Comparison of ENCODE assay signal across 39 cellular contexts in genomic region chr2:27093430-27094352, GRCh38. TPM values are rescaled to one million over a fixed set of nuclear protein-coding genes. Genes with fewer than 3 reads are reported as not detected.
DNase-seq lines count a peak whose midpoint lies in the region; ATAC-seq, FAIRE-seq and TF ChIP-seq lines count a peak whose summit lies in the region.
"Had no signal": no experiment of that assay in that cellular context is flagged by ENCODE, and none has a peak within 500 bp of the region (broad histone marks: within the 10 kb centered on the region; RNA-seq: fewer than 3 reads in every experiment).

No MANE protein-coding gene starts in this region.

- no peak for FAIRE-seq in kidney (lab: Jason Lieb, UNC)
- FAIRE-seq: endometrium had no signal

- H3K27ac ChIP-seq in kidney (ENCODE audit: low read depth in 2 of 2, low read length in 2 of 2), result peak overlapping the region; percentile 53 to 79
- H3K27ac ChIP-seq: brain microvascular endothelial cell, esophagus squamous epithelium, heart right ventricle, KMS-11, neutrophil, prostate gland, sigmoid colon, thyroid gland had no signal

- H3K9me3 Mint-ChIP-seq in neural crest cell, result no peaks in the 10 kb centered on the region
- H3K9me3 Mint-ChIP-seq: activated CD4-positive, alpha-beta memory T cell treated with anti-CD3 and anti-CD28 coated beads, Interleukin-2, amount 10 ng/mL, durations not matched to agents 7 days and 5 days; activated naive CD4-positive, alpha-beta T cell treated with anti-CD3 and anti-CD28 coated beads, Interleukin-2, amount 50 U/mL, for 72 hours; activated T-helper 1 cell treated with anti-CD3 and anti-CD28 coated beads, Interleukin-12 subunit alpha, Interleukin-12 subunit beta, Interleukin-2, Interleukin-4 antibody, amounts not matched to agents 30 ng/mL and 10 ng/mL and 1 ng/mL, durations not matched to agents 14 hours and 24 hours and 36 hours; CD14-positive monocyte; GM23338; HFFc6; T-helper 2 cell treated with Interferon-gamma antibody and Interleukin-4, amounts not matched to agents 5 μg/mL and 100 μg/mL, for 36 hours had no signal

- intact Hi-C loops in kidney (cut with DNase I), result loop anchor here (10.0 kb wide), 1 partner anchor 211 kb away; the partner anchor contains the start of gene UCN

- peak overlapping the region; percentile 71 for H3K27ac Mint-ChIP-seq in neural crest cell (ENCODE audit: unreplicated experiment)
- H3K27ac Mint-ChIP-seq: activated CD4-positive, alpha-beta memory T cell treated with anti-CD3 and anti-CD28 coated beads, Interleukin-2, amount 10 ng/mL, durations not matched to agents 7 days and 5 days; activated T-helper 1 cell treated with anti-CD3 and anti-CD28 coated beads, Interleukin-12 subunit alpha, Interleukin-12 subunit beta, Interleukin-2, Interleukin-4 antibody, amounts not matched to agents 30 ng/mL and 10 ng/mL and 1 ng/mL, durations not matched to agents 14 hours and 24 hours and 36 hours; GM23338; HFFc6; T-helper 2 cell treated with Interferon-gamma antibody and Interleukin-4, amounts not matched to agents 5 μg/mL and 100 μg/mL, for 36 hours had no signal

- H3K9me3 ChIP-seq in kidney (ENCODE audit: control insufficient read depth in 1 of 2, low read length in 2 of 2), result no peaks in the 10 kb centered on the region
- H3K9me3 ChIP-seq: esophagus squamous epithelium, heart right ventricle, neutrophil, prostate gland, sigmoid colon, thyroid gland had no signal

- no peak for TF ChIP-seq CTCF in kidney (IDR thresholded peaks at IDR 0.05; ENCODE audit: borderline replicate concordance, extremely low read depth, insufficient read depth)
- TF ChIP-seq CTCF in neural crest cell (conservative IDR thresholded peaks at IDR 0.05), result no peak

- no peaks in the 10 kb centered on the region for H3K36me3 Mint-ChIP-seq in neural crest cell (ENCODE audit: low read depth)
- H3K36me3 Mint-ChIP-seq: activated naive CD4-positive, alpha-beta T cell treated with anti-CD3 and anti-CD28 coated beads, Interleukin-2, amount 50 U/mL, for 72 hours had no signal

- no peak overlapping the region for H3K4me3 Mint-ChIP-seq in neural crest cell
- H3K4me3 Mint-ChIP-seq: activated CD4-positive, alpha-beta memory T cell treated with anti-CD3 and anti-CD28 coated beads, Interleukin-2, amount 10 ng/mL, durations not matched to agents 7 days and 5 days; activated T-helper 1 cell treated with anti-CD3 and anti-CD28 coated beads, Interleukin-12 subunit alpha, Interleukin-12 subunit beta, Interleukin-2, Interleukin-4 antibody, amounts not matched to agents 30 ng/mL and 10 ng/mL and 1 ng/mL, durations not matched to agents 14 hours and 24 hours and 36 hours; CD14-positive monocyte; GM23338; HFFc6; T-helper 2 cell treated with Interferon-gamma antibody and Interleukin-4, amounts not matched to agents 5 μg/mL and 100 μg/mL, for 36 hours had no signal

- peaks cover 11% of the 10 kb centered on the region for H3K4me1 Mint-ChIP-seq in neural crest cell

- peak; percentile 43 for DNase-seq in DMS53 (lab: John Stamatoyannopoulos, UW)
- DNase-seq in DMS53 treated with DMSO at 0.1 percent for 48 hours (lab: John Stamatoyannopoulos, UW; ENCODE audit: unreplicated experiment), result no peak
- DNase-seq in kidney, result peak; percentile 35
- DNase-seq in neural crest cell (ENCODE audit: low read depth, low spot score), result no peak
- no peak for DNase-seq in activated CD8-positive, alpha-beta memory T cell treated with anti-CD3 and anti-CD28 coated beads, Interleukin-2, amount 50 U/mL, for 4 hours
- DNase-seq in medulla oblongata (ENCODE audit: extremely low spot score), result no peak
- DNase-seq: 8988T; activated CD4-positive, alpha-beta memory T cell treated with anti-CD3 and anti-CD28 coated beads, Interleukin-2, amount 10 ng/mL, durations not matched to agents 7 days and 5 days; activated CD8-positive, alpha-beta memory T cell treated with anti-CD3 and anti-CD28 coated beads, Interleukin-2, amount 50 U/mL, for 48 hours; amygdala; brain microvascular endothelial cell; Calu3; cerebellar nuclear complex; esophagus squamous epithelium; foreskin melanocyte; heart right ventricle; mammary epithelial cell; MM.1S; NCI-H1417 treated with DMSO at 0.1 percent for 48 hours; NCI-H2081 treated with DMSO at 0.1 percent for 48 hours; NCI-H2227 treated with DMSO at 0.1 percent for 48 hours; NCI-H69; SHP77 treated with DMSO at 0.1 percent for 48 hours; sigmoid colon; stimulated activated CD4-positive, alpha-beta T cell treated with anti-CD3 and anti-CD28 coated beads, Interleukin-4, amount 100 ng/mL, for 1 hour had no signal

- peak overlapping the region in 1 of 2 donors; percentile 44 for H3K4me3 ChIP-seq in kidney (ENCODE audit: low read length in 2 of 2)
- H3K4me3 ChIP-seq: esophagus squamous epithelium, GM23338, heart right ventricle, prostate gland, sigmoid colon, thyroid gland had no signal

- no peak overlapping the region for H3K9ac ChIP-seq in kidney (ENCODE audit: low read length in 2 of 2)
- H3K9ac ChIP-seq: KMS-11 had no signal

- ATAC-seq in HG03025 (IDR thresholded peaks at IDR 0.05; ENCODE audit: low FRiP score, unreplicated experiment) (no peak), GM21423 (IDR thresholded peaks at IDR 0.05; ENCODE audit: unreplicated experiment) (no peak)
- ATAC-seq: activated naive CD4-positive, alpha-beta T cell treated with anti-CD3 and anti-CD28 coated beads, Interleukin-2, amount 50 U/mL, for 72 hours; GM23338; heart right ventricle had no signal

- H3K4me1 ChIP-seq in kidney (ENCODE audit: control insufficient read depth in 1 of 2, insufficient read depth in 1 of 2, low read depth in 1 of 2, low read length in 2 of 2), result peaks cover 12 to 28% of the 10 kb centered on the region in 2 donors

- H3K27me3 Mint-ChIP-seq in neural crest cell (ENCODE audit: low read depth), result no peaks in the 10 kb centered on the region
- H3K27me3 Mint-ChIP-seq: activated CD4-positive, alpha-beta memory T cell treated with anti-CD3 and anti-CD28 coated beads, Interleukin-2, amount 10 ng/mL, durations not matched to agents 7 days and 5 days had no signal

- H3K36me3 ChIP-seq in kidney (ENCODE audit: control insufficient read depth in 1 of 2, insufficient read depth in 2 of 2, low read length in 2 of 2), result peaks cover 0 to 2% of the 10 kb centered on the region in 2 donors
- H3K36me3 ChIP-seq: brain microvascular endothelial cell, esophagus squamous epithelium, heart right ventricle, neutrophil, prostate gland, sigmoid colon, thyroid gland had no signal

RNA-seq across cellular contexts. Expression of gene KHK, which starts 7.1 kb away (rescaled TPM):
- total RNA-seq in kidney (18.7 TPM), neural crest cell (10.0 and 10.6 TPM in 2 replicates)
- 538 TPM for polyA plus RNA-seq in kidney (ENCODE audit: insufficient read depth, low read depth, low replicate concordance)

RNA-seq across cellular contexts. Expression of gene EMILIN1, which starts 15.3 kb away (rescaled TPM):
- total RNA-seq in kidney (75.2 TPM), neural crest cell (22.6 and 24.1 TPM in 2 replicates)
- 32.1 TPM for polyA plus RNA-seq in kidney (ENCODE audit: insufficient read depth, low read depth, low replicate concordance)

RNA-seq across cellular contexts. Expression of gene OST4, which starts 22.2 kb away (rescaled TPM):
- total RNA-seq in kidney (260 TPM), neural crest cell (232 and 236 TPM in 2 replicates)
- 718 TPM for polyA plus RNA-seq in kidney (ENCODE audit: insufficient read depth, low read depth, low replicate concordance)

RNA-seq across cellular contexts. Expression of gene CGREF1, which starts 25.2 kb away (rescaled TPM):
- 3.7 TPM for total RNA-seq in kidney
- polyA plus RNA-seq in kidney (ENCODE audit: insufficient read depth, low read depth, low replicate concordance), result 3.8 TPM
- total RNA-seq in neural crest cell, result 1.3 and 2.1 TPM in 2 replicates
- polyA plus RNA-seq: CD14-positive monocyte had no signal

RNA-seq across cellular contexts. Expression of gene ABHD1, which starts 29.9 kb away (rescaled TPM):
- 0.69 TPM for total RNA-seq in kidney
- 2.9 TPM for polyA plus RNA-seq in kidney (ENCODE audit: insufficient read depth, low read depth, low replicate concordance)
- total RNA-seq in neural crest cell, result 0.47 and 0.82 TPM in 2 replicates
- total RNA-seq: esophagus squamous epithelium, HFFc6, HT1080, sigmoid colon had no signal

Comparison
In these comparisons a context has a peak if more than half of its experiments do, and no peak if none do; other contexts are left out.
1. DNase-seq: peak in DMS53 (single experiment) and kidney (single experiment); none in DMS53 treated with DMSO at 0.1 percent for 48 hours (single experiment), neural crest cell (single experiment), activated CD8-positive, alpha-beta memory T cell treated with anti-CD3 and anti-CD28 coated beads, Interleukin-2, amount 50 U/mL, for 4 hours (single experiment) and medulla oblongata (single experiment).